Comparison of ENCODE assay signal across 1 cellular context in genomic region chr14:32020882-32021281, GRCh38.
TF ChIP-seq lines count a peak whose summit lies in the region.

No MANE protein-coding gene starts in this region.

TF ChIP-seq in K562, 482 proteins besides CTCF, POLR2A, EP300 and RAD21 (continued from another document and continues in another):
- TF ChIP-seq ZBTB11 (CRISPR knock-in tag; IDR thresholded peaks at IDR 0.05) = peak in 1 of 3 experiments; percentile 51; a peak in 1 of 6 replicates
- no peak for TF ChIP-seq NR4A1 (CRISPR knock-in tag; IDR thresholded peaks at IDR 0.05)
- peak; percentile 99 for TF ChIP-seq NR4A1 (tag; IDR thresholded peaks at IDR 0.05)
- TF ChIP-seq PBX2 (CRISPR knock-in tag; IDR thresholded peaks at IDR 0.05; ENCODE audit: low read depth) = no peak
- peak; percentile 49 for TF ChIP-seq PBX2 (tag; conservative IDR thresholded peaks at IDR 0.05; ENCODE audit: low read depth)
- TF ChIP-seq ZNF398 (CRISPR knock-in tag; IDR thresholded peaks at IDR 0.05) = peak; percentile 74
- TF ChIP-seq PTRF (tag; IDR thresholded peaks at IDR 0.05) = peak; percentile 85
- no peak for TF ChIP-seq NR2C1 (IDR thresholded peaks at IDR 0.05)
- TF ChIP-seq NR2C1 (tag; IDR thresholded peaks at IDR 0.05) = peak; percentile 92
- TF ChIP-seq HDGF (IDR thresholded peaks at IDR 0.05) = no peak
- peak; percentile 49 for TF ChIP-seq TEAD4 (IDR thresholded peaks at IDR 0.05; ENCODE audit: low read length)
- no peak for TF ChIP-seq TEAD4 (CRISPR knock-in tag; IDR thresholded peaks at IDR 0.05; ENCODE audit: borderline replicate concordance)
- TF ChIP-seq CXXC5 (CRISPR knock-in tag; IDR thresholded peaks at IDR 0.05) = peak; percentile 94
- no peak for TF ChIP-seq SNIP1 (IDR thresholded peaks at IDR 0.05; ENCODE audit: low read depth)
- peak; percentile 88 for TF ChIP-seq ZNF175 (CRISPR knock-in tag; IDR thresholded peaks at IDR 0.05; ENCODE audit: low read depth)
- no peak for TF ChIP-seq POLR3A (IDR thresholded peaks at IDR 0.05; ENCODE audit: borderline replicate concordance, extremely low read depth, insufficient read depth, insufficient read length)
- no peak for TF ChIP-seq ZNF24 (IDR thresholded peaks at IDR 0.05)
- TF ChIP-seq DEAF1 (CRISPR knock-in tag; IDR thresholded peaks at IDR 0.05) = no peak
- peak; percentile 70; the same call in 1 of the 2 replicates for TF ChIP-seq ZNF696 (CRISPR knock-in tag; conservative IDR thresholded peaks at IDR 0.05)
- peak; percentile 69 for TF ChIP-seq NFE2L1 (tag; IDR thresholded peaks at IDR 0.05; ENCODE audit: borderline replicate concordance, low read depth)
- no peak for TF ChIP-seq CEBPZ (IDR thresholded peaks at IDR 0.05; ENCODE audit: borderline replicate concordance, low read depth, low read length)
- TF ChIP-seq NR2F6 (CRISPR knock-in tag; IDR thresholded peaks at IDR 0.05) = 0 out of 2 replicates have a peak, but pooled peaks have one; percentile 13
- TF ChIP-seq L3MBTL2 (IDR thresholded peaks at IDR 0.05) = no peak
- peak; percentile 89 for TF ChIP-seq ZNF699 (CRISPR knock-in tag; IDR thresholded peaks at IDR 0.05; ENCODE audit: insufficient replicate concordance)
- TF ChIP-seq SMAD4 (CRISPR knock-in tag; conservative IDR thresholded peaks at IDR 0.05) = peak; percentile 95
- TF ChIP-seq HOMEZ (CRISPR knock-in tag; IDR thresholded peaks at IDR 0.05) = 0 out of 2 replicates have a peak, but pooled peaks have one; percentile 66
- no peak for TF ChIP-seq BCLAF1 (IDR thresholded peaks at IDR 0.05; ENCODE audit: borderline replicate concordance in 1 of 2, control insufficient read depth in 1 of 2, low read depth in 2 of 2, low read length in 1 of 2)
- TF ChIP-seq ZNF140 (CRISPR knock-in tag; IDR thresholded peaks at IDR 0.05) = peak; percentile 94
- no peak for TF ChIP-seq MTA3 (IDR thresholded peaks at IDR 0.05; ENCODE audit: borderline replicate concordance)
- TF ChIP-seq ZNF707 (CRISPR knock-in tag; conservative IDR thresholded peaks at IDR 0.05) = peak; percentile 69
- TF ChIP-seq TSHZ1 (CRISPR knock-in tag; IDR thresholded peaks at IDR 0.05) = 0 out of 2 replicates have a peak, but pooled peaks have one; percentile 36
- no peak for TF ChIP-seq EHMT2 (IDR thresholded peaks at IDR 0.05)
- 0 out of 2 replicates have a peak, but pooled peaks have one; percentile 21 for TF ChIP-seq MAFG (tag; conservative IDR thresholded peaks at IDR 0.05)
- peak; percentile 85 for TF ChIP-seq ZNF395 (CRISPR knock-in tag; IDR thresholded peaks at IDR 0.05)
- no peak for TF ChIP-seq HEY1 (CRISPR knock-in tag; IDR thresholded peaks at IDR 0.05; ENCODE audit: borderline replicate concordance)
- TF ChIP-seq BRF1 (IDR thresholded peaks at IDR 0.05; ENCODE audit: borderline replicate concordance, extremely low read depth, insufficient read length) = no peak
